8 cellular contexts compared by ENCODE assay signal in genomic region chr7:149742075-149742701, GRCh38. TPM values are rescaled to one million over a fixed set of nuclear protein-coding genes. Genes with fewer than 3 reads are reported as not detected.
DNase-seq lines count a peak whose midpoint lies in the region; ATAC-seq lines count a peak whose summit lies in the region.

No MANE protein-coding gene starts in this region.

- ATAC-seq in HG03196 (IDR thresholded peaks at IDR 0.05; ENCODE audit: unreplicated experiment): peak; percentile 66

- DNase-seq in NCI-H446 (lab: John Stamatoyannopoulos, UW): peak; percentile 47 to 79
- DNase-seq in NCI-H446 treated with DMSO at 0.1 percent for 48 hours (lab: John Stamatoyannopoulos, UW): no peak
- peak; percentile 43 for DNase-seq in NCI-H524 treated with DMSO at 0.1 percent for 48 hours (lab: John Stamatoyannopoulos, UW)
- peak; percentile 68 to 77 for DNase-seq in activated CD4-positive, alpha-beta T cell treated with anti-CD3 and anti-CD28 coated beads, Interleukin-2, amount 50 U/mL, for 48 hours
- peak; percentile 36 for DNase-seq in effector CD8-positive, alpha-beta T cell (lab: John Stamatoyannopoulos, UW)
- DNase-seq in lung microvascular endothelial cell (ENCODE audit: low read depth in 2 of 2): peak; percentile 49 to 61
- DNase-seq in stimulated activated CD4-positive, alpha-beta T cell treated with anti-CD3 and anti-CD28 coated beads, TNF-alpha, amount 100 ng/mL, for 24 hours (ENCODE audit: low read depth in 3 of 3): peak; percentile 31 to 63 (median 50)

RNA-seq across cellular contexts. Expression of gene ZNF467, which starts 31.2 kb away (rescaled TPM):
- total RNA-seq in lung microvascular endothelial cell: 5.0 and 6.3 TPM in 2 replicates
